8 cellular contexts compared by ENCODE assay signal in genomic region chr10:73743905-73744689, GRCh38. TPM values are rescaled to one million over a fixed set of nuclear protein-coding genes. Genes with fewer than 3 reads are reported as not detected.
A peak's percentile ranks its signal among the peaks of the same experiment; 100 is the strongest.
DNase-seq lines count a peak whose midpoint lies in the region; ATAC-seq, FAIRE-seq and TF ChIP-seq lines count a peak whose summit lies in the region.

TSS of gene SEC24C (plus strand) at chr10:73744372. CDS start at chr10:73746833, 2,461 bp downstream.

- BruUV-seq in Calu3 (replicated peaks; lab: Mats Ljungman, UMichigan) (no TSS peak), OCI-LY7 (replicated peaks; lab: Mats Ljungman, UMichigan) (no TSS peak), endothelial cell of umbilical vein (replicated peaks; lab: Mats Ljungman, UMichigan) (TSS peak; percentile 88)

- TF ChIP-seq CTCF in Calu3 (IDR thresholded peaks at IDR 0.05; ENCODE audit: unreplicated experiment) = no peak
- TF ChIP-seq CTCF in OCI-LY7 (conservative IDR thresholded peaks at IDR 0.05; ENCODE audit: low read length) = 0 out of 2 replicates have a peak, but pooled peaks have one; percentile 21
- no peak for TF ChIP-seq CTCF in endothelial cell of umbilical vein (IDR thresholded peaks at IDR 0.05; ENCODE audit: extremely low read depth in 1 of 2, insufficient read depth in 1 of 2, low read depth in 1 of 2, low read length in 2 of 2)

- H3K9me1 ChIP-seq in endothelial cell of umbilical vein (replicated peaks; ENCODE audit: control insufficient read depth, extremely low read depth, insufficient read depth, low read length) = no peaks in the 10 kb centered on the region

- ATAC-seq in GM21515 (IDR thresholded peaks at IDR 0.05; ENCODE audit: unreplicated experiment) = peak; percentile 82

- POLR2A ChIA-PET in OCI-LY7 (lab: Charles Lee) = interaction anchor here (0.6 to 2.9 kb wide), 12 partner anchors 10 to 129 kb away, joined by 3 to 38 read pairs (median 3); a partner anchor contains a TSS
- POLR2A ChIA-PET in endothelial cell of umbilical vein (lab: Charles Lee) = interaction anchor here (1.2 kb wide), 1 partner anchor 12 kb away, joined by 3 read pairs; no protein-coding TSS in a partner anchor

- peaks cover 88% of the 10 kb centered on the region for H3K36me3 Mint-ChIP-seq in Calu3 (ENCODE audit: insufficient read depth, unreplicated experiment)

- peaks cover 10% of the 10 kb centered on the region for H3K4me1 Mint-ChIP-seq in Calu3 (ENCODE audit: low read depth, unreplicated experiment)

- CTCF ChIA-PET in Calu3 (lab: Charles Lee) = interaction anchor here (0.6 to 2.8 kb wide), 4 partner anchors 8 to 83 kb away, joined by 3 to 10 read pairs (median 4); no protein-coding TSS in a partner anchor
- CTCF ChIA-PET in OCI-LY7 (lab: Charles Lee; ENCODE audit: unreplicated experiment) = interaction anchor here (0.8 to 1.1 kb wide), 3 partner anchors 10 to 25 kb away, joined by 3 to 5 read pairs (median 3); no protein-coding TSS in a partner anchor
- CTCF ChIA-PET in endothelial cell of umbilical vein (lab: Charles Lee) = interaction anchor here (1.5 to 1.8 kb wide), 3 partner anchors 10 to 136 kb away, joined by 4 read pairs; no protein-coding TSS in a partner anchor

- no peaks in the 10 kb centered on the region for H3K27me3 Mint-ChIP-seq in Calu3 (ENCODE audit: unreplicated experiment)

- no peaks in the 10 kb centered on the region for H3K9me3 Mint-ChIP-seq in Calu3 (ENCODE audit: low read depth, unreplicated experiment)

- intact Hi-C loops in Calu3 (cut with micrococcal nuclease; ENCODE audit: unreplicated experiment) (no loop called here), OCI-LY7 (cut with micrococcal nuclease; ENCODE audit: unreplicated experiment) (loop anchor here (1.0 to 2.0 kb wide), 2 partner anchors 14 to 67 kb away; partner anchors contain the start of gene NDST2), endothelial cell of umbilical vein (cut with micrococcal nuclease) (loop anchor here (1.0 kb wide), 2 partner anchors 14 to 28 kb away; a partner anchor contains a TSS)

- H3K9ac ChIP-seq in endothelial cell of umbilical vein (replicated peaks; ENCODE audit: extremely low read depth, insufficient read depth, low read length) = peak within 1 kb of the TSS; percentile 99

- H3K79me2 ChIP-seq in OCI-LY7 (ENCODE audit: insufficient read depth, low read depth, low read length) = peaks cover 42% of the 10 kb centered on the region
- peaks cover 40% of the 10 kb centered on the region for H3K79me2 ChIP-seq in endothelial cell of umbilical vein (ENCODE audit: control insufficient read depth, insufficient read depth, low read length)

- H3K4me3 ChIP-seq in OCI-LY7 (ENCODE audit: low read depth, low read length, poor library complexity, severe bottlenecking) = peak within 1 kb of the TSS; percentile 88
- H3K4me3 ChIP-seq in endothelial cell of umbilical vein (replicated peaks in 1 of 3; ENCODE audit: insufficient read depth in 1 of 3, low read depth in 1 of 3, low read length in 3 of 3) = peak within 1 kb of the TSS; percentile 75 to 87 (median 77)

- peaks cover 23% of the 10 kb centered on the region for H3K4me1 ChIP-seq in OCI-LY7 (ENCODE audit: insufficient read depth, low read length, poor library complexity, severe bottlenecking)
- peaks cover 17% of the 10 kb centered on the region for H3K4me1 ChIP-seq in endothelial cell of umbilical vein (ENCODE audit: control insufficient read depth, extremely low read depth, insufficient read depth, low read length)

- H3K4me2 ChIP-seq in OCI-LY7 (ENCODE audit: low read length) (peak within 1 kb of the TSS; percentile 96), endothelial cell of umbilical vein (ENCODE audit: insufficient read depth, low read length) (peak within 1 kb of the TSS; percentile 95)

- peak; percentile 97 for FAIRE-seq in endothelial cell of umbilical vein (lab: Jason Lieb, UNC)

- H3K27ac Mint-ChIP-seq in Calu3 (ENCODE audit: unreplicated experiment) = peak within 1 kb of the TSS; percentile 99

- H3K9me2 ChIP-seq in OCI-LY7 (ENCODE audit: insufficient read depth, low read length) = no peaks in the 10 kb centered on the region

- peak within 1 kb of the TSS; percentile 74 for H3K27ac ChIP-seq in OCI-LY7 (ENCODE audit: low read depth, low read length, poor library complexity, severe bottlenecking)
- peak within 1 kb of the TSS; percentile 97 for H3K27ac ChIP-seq in endothelial cell of umbilical vein (ENCODE audit: insufficient read depth, low read depth, low read length)

- peak within 1 kb of the TSS; percentile 98 for H3K4me3 Mint-ChIP-seq in Calu3 (ENCODE audit: low read depth, unreplicated experiment)

- H3K36me3 ChIP-seq in OCI-LY7 (ENCODE audit: insufficient read depth, low read length) = peaks cover 39% of the 10 kb centered on the region
- H3K36me3 ChIP-seq in endothelial cell of umbilical vein (ENCODE audit: control insufficient read depth in 2 of 2, extremely low read depth in 1 of 2, insufficient read depth in 2 of 2, low read length in 2 of 2) = peaks cover 0 to 6% of the 10 kb centered on the region in 2 experiments

- H3K27me3 ChIP-seq in endothelial cell of umbilical vein (ENCODE audit: control insufficient read depth in 2 of 2, insufficient read depth in 2 of 2, low read length in 2 of 2) = no peaks in the 10 kb centered on the region

- dilution Hi-C loops in endothelial cell of umbilical vein (cut with MboI; ENCODE audit: extremely low pct_ligation_motif_present, low sequenced_read_pairs) = no loop called here

- no peaks in the 10 kb centered on the region for H3K9me3 ChIP-seq in OCI-LY7 (ENCODE audit: low read length)
- H3K9me3 ChIP-seq in endothelial cell of umbilical vein (replicated peaks; ENCODE audit: control insufficient read depth, insufficient read depth, low read length) = no peaks in the 10 kb centered on the region

- TF ChIP-seq POLR2A in endothelial cell of umbilical vein (IDR thresholded peaks at IDR 0.05; ENCODE audit: low read depth, low read length) = peak; percentile 79

- H2AFZ ChIP-seq in OCI-LY7 (ENCODE audit: low read length) (peak within 1 kb of the TSS; percentile 91), endothelial cell of umbilical vein (ENCODE audit: low read depth, low read length) (peak within 1 kb of the TSS; percentile 72)

- no peaks in the 10 kb centered on the region; the same call in 1 of the 2 replicates for H4K20me1 ChIP-seq in OCI-LY7 (ENCODE audit: insufficient read depth, low read length)
- H4K20me1 ChIP-seq in endothelial cell of umbilical vein (replicated peaks; ENCODE audit: control insufficient read depth, extremely low read depth, insufficient read depth, low read length) = no peaks in the 10 kb centered on the region

- DNase-seq in Calu3 (peak; percentile 97), HuH-7.5 (ENCODE audit: low spot score) (peak; percentile 77), OCI-LY7 (ENCODE audit: low spot score) (peak; percentile 96), activated T-cell treated with anti-CD3 and anti-CD28 coated beads for 1 hour (ENCODE audit: low read depth) (peak; percentile 91), endothelial cell of umbilical vein (ENCODE audit: low read depth, low spot score) (peak; percentile 97), midbrain (lab: John Stamatoyannopoulos, UW) (peak; percentile 95)
- DNase-seq in stimulated activated CD8-positive, alpha-beta memory T cell treated with anti-CD3 and anti-CD28 coated beads, Interleukin-2, amount 100 ng/mL, for 1 hour (ENCODE audit: low read depth in 2 of 2) = peak; percentile 86 to 93

TF ChIP-seq in endothelial cell of umbilical vein, 7 proteins besides CTCF, POLR2A, EP300 and RAD21:
- TF ChIP-seq EZH2 (IDR thresholded peaks at IDR 0.05; ENCODE audit: borderline replicate concordance, low read depth, low read length, severe bottlenecking) (no peak), GATA2 (IDR thresholded peaks at IDR 0.05; ENCODE audit: insufficient read depth, insufficient read length, low read depth, low read length) (no peak), JUN (IDR thresholded peaks at IDR 0.05; ENCODE audit: borderline replicate concordance, insufficient read depth, insufficient read length, low read depth) (peak; percentile 2), POLR2AphosphoS5 (IDR thresholded peaks at IDR 0.05; ENCODE audit: insufficient read depth, low read depth, low read length) (peak; percentile 85), FOS (IDR thresholded peaks at IDR 0.05; ENCODE audit: borderline replicate concordance, insufficient read depth, low read length) (peak; percentile 41), MAX (IDR thresholded peaks at IDR 0.05; ENCODE audit: insufficient read depth, insufficient read length) (no peak), MYC (IDR thresholded peaks at IDR 0.05; ENCODE audit: low read depth, low read length) (peak; percentile 12)
TF ChIP-seq in endothelial cell of umbilical vein: peak in this region for 4.

RNA-seq across cellular contexts. Expression of gene SEC24C, which starts in this region (rescaled TPM):
- total RNA-seq in Calu3 (2022) = 91.7 and 98.4 TPM in 2 replicates
- 51.9 and 53.6 TPM in 2 replicates for total RNA-seq in OCI-LY7 (2014; rRNA removed; shearing (Covaris generic))
- 82.0 and 87.1 TPM in 2 replicates for total RNA-seq in OCI-LY7 (2022)
- 91.2 and 95.5 TPM in 2 replicates for total RNA-seq in endothelial cell of umbilical vein
- 108 and 117 TPM in 2 replicates for polyA plus RNA-seq in endothelial cell of umbilical vein
- 72.3 and 72.5 TPM in 2 replicates for polyA plus RNA-seq in endothelial cell of umbilical vein (2011; cell fraction: cytosol; rRNA removed)
- 225 and 244 TPM in 2 replicates for polyA plus RNA-seq in endothelial cell of umbilical vein (2011; cell fraction: nucleus; rRNA removed)
- 81.4 and 83.5 TPM in 2 replicates for polyA plus RNA-seq in endothelial cell of umbilical vein (2012)
- 209 and 248 TPM in 2 replicates for polyA minus RNA-seq in endothelial cell of umbilical vein
- 63.2 TPM for polyA minus RNA-seq in endothelial cell of umbilical vein (2011; cell fraction: cytosol; rRNA and poly(A)+ RNA removed)
- 71.8 and 76.6 TPM in 2 replicates for polyA minus RNA-seq in endothelial cell of umbilical vein (2011; cell fraction: nucleus; rRNA and poly(A)+ RNA removed)

Comparison
In these comparisons a context has a peak if more than half of its experiments do, and no peak if none do; other contexts are left out.
1. Peak in every context shown above with its lines: DNase-seq, ATAC-seq, H3K4me3 ChIP-seq and H3K27ac ChIP-seq.